17 cellular contexts compared by ENCODE assay signal in genomic region chr17:15496735-15497134, GRCh38. TPM values are rescaled to one million over a fixed set of nuclear protein-coding genes. Genes with fewer than 3 reads are reported as not detected.
DNase-seq lines count a peak whose midpoint lies in the region; ATAC-seq and TF ChIP-seq lines count a peak whose summit lies in the region.
"Had no signal": no experiment of that assay in that cellular context is flagged by ENCODE, and none has a peak within 500 bp of the region (broad histone marks: within the 10 kb centered on the region; RNA-seq: fewer than 3 reads in every experiment).

No MANE protein-coding gene starts in this region.

- WGBS in esophagus squamous epithelium, 2 donors, result 45 to 47% methylated on average over 6 of the region's 6 CpGs
- WGBS in thymus, result 95% methylated on average over 6 of the region's 6 CpGs
- WGBS in spleen, 5 donors, result 87 to 93% (median 91%) methylated on average over 6 of the region's 6 CpGs
- WGBS in lower leg skin, 2 donors, result 49 to 56% methylated on average over 6 of the region's 6 CpGs

- TF ChIP-seq POLR2A in esophagus squamous epithelium (IDR thresholded peaks at IDR 0.05), result no peak
- TF ChIP-seq POLR2A in spleen (IDR thresholded peaks at IDR 0.05), result no peak
- no peak for TF ChIP-seq POLR2A in lower leg skin (IDR thresholded peaks at IDR 0.05)

- H3K4me3 Mint-ChIP-seq in T-cell, result no peak overlapping the region
- H3K4me3 Mint-ChIP-seq: CD14-positive monocyte; CD4-positive, alpha-beta memory T cell; GM23338 had no signal

- H3K36me3 ChIP-seq in esophagus squamous epithelium (peaks cover 0 to 14% (median 0%) of the 10 kb centered on the region in 3 donors), thymus (ENCODE audit: control insufficient read depth, insufficient read depth) (no peaks in the 10 kb centered on the region), spleen (peaks cover 0 to 42% (median 2%) of the 10 kb centered on the region in 6 donors)
- H3K36me3 ChIP-seq: BLaER1 had no signal

- H3K36me3 Mint-ChIP-seq in T-cell, result peaks cover 54% of the 10 kb centered on the region

- DNase-seq in caudate nucleus (lab: John Stamatoyannopoulos, UW), result no peak
- DNase-seq in esophagus squamous epithelium (lab: John Stamatoyannopoulos, UW), result no peak
- DNase-seq in left ventricle myocardium superior, result no peak
- no peak for DNase-seq in spleen
- DNase-seq in T-cell, result no peak
- no peak for DNase-seq in lower leg skin (ENCODE audit: low spot score in 2 of 2)
- DNase-seq: ACHN; AML-193; Calu3; CD4-positive, alpha-beta memory T cell; DMS79 treated with DMSO at 0.1 percent for 48 hours; GF-D8; HCEC 1CT had no signal

- intact Hi-C loops in esophagus squamous epithelium (cut with DNase I) (no loop called here), left ventricle myocardium superior (cut with micrococcal nuclease) (no loop called here), spleen (cut with DNase I; ENCODE audit: low total_unique reads) (no loop called here), lower leg skin (cut with DNase I; ENCODE audit: low total_unique reads) (no loop called here)

- ATAC-seq in left ventricle myocardium superior (peak; percentile 56), T-cell (replicated peaks in 1 of 4) (no peak)
- ATAC-seq: GM23338 had no signal

- H3K4me1 ChIP-seq in esophagus squamous epithelium, result peaks cover 0 to 31% (median 4%) of the 10 kb centered on the region in 3 donors
- no peaks in the 10 kb centered on the region for H3K4me1 ChIP-seq in thymus (ENCODE audit: control insufficient read depth, insufficient read depth, low read length)
- H3K4me1 ChIP-seq in spleen, result peaks cover 0 to 7% (median 0%) of the 10 kb centered on the region in 6 donors

- POLR2A ChIA-PET in T-cell (lab: Charles Lee), result no interaction called here

- H3K27me3 Mint-ChIP-seq in T-cell, result no peaks in the 10 kb centered on the region
- H3K27me3 Mint-ChIP-seq: CD4-positive, alpha-beta memory T cell had no signal

- no peaks in the 10 kb centered on the region for H3K4me1 Mint-ChIP-seq in T-cell
- H3K4me1 Mint-ChIP-seq: CD4-positive, alpha-beta memory T cell had no signal

- no peaks in the 10 kb centered on the region for H3K9me3 ChIP-seq in esophagus squamous epithelium
- no peaks in the 10 kb centered on the region for H3K9me3 ChIP-seq in thymus (ENCODE audit: control insufficient read depth)
- H3K9me3 ChIP-seq in spleen, result no peaks in the 10 kb centered on the region
- H3K9me3 ChIP-seq: BLaER1 had no signal

- H3K27ac ChIP-seq in caudate nucleus (ENCODE audit: low read depth, low read length), result peak overlapping the region; percentile 86
- H3K27ac ChIP-seq in esophagus squamous epithelium, result peak overlapping the region in 3 of 4 donors; percentile 7 to 49 (median 9)
- H3K27ac ChIP-seq in thymus (ENCODE audit: low read depth), result peak overlapping the region; percentile 46
- H3K27ac ChIP-seq in spleen, result no peak overlapping the region
- H3K27ac ChIP-seq: BLaER1 had no signal

- no peaks in the 10 kb centered on the region for H3K9me3 Mint-ChIP-seq in T-cell
- H3K9me3 Mint-ChIP-seq: CD4-positive, alpha-beta memory T cell; GM23338 had no signal

- H3K4me3 ChIP-seq in esophagus squamous epithelium, result no peak overlapping the region
- H3K4me3 ChIP-seq in thymus (ENCODE audit: low read length), result no peak overlapping the region
- H3K4me3 ChIP-seq in spleen, result no peak overlapping the region
- no peak overlapping the region for H3K4me3 ChIP-seq in lower leg skin (ENCODE audit: low read depth, poor library complexity, severe bottlenecking)
- H3K4me3 ChIP-seq: BLaER1, GM23338 had no signal

- CTCF ChIA-PET in T-cell (lab: Charles Lee), result no interaction called here

- TF ChIP-seq CTCF in esophagus squamous epithelium (IDR thresholded peaks at IDR 0.05), result no peak
- no peak for TF ChIP-seq CTCF in spleen (IDR thresholded peaks at IDR 0.05 in 8 of 11, conservative IDR thresholded peaks at IDR 0.05 in 3 of 11)
- no peak for TF ChIP-seq CTCF in lower leg skin (IDR thresholded peaks at IDR 0.05)

- no peaks in the 10 kb centered on the region for H3K27me3 ChIP-seq in esophagus squamous epithelium
- H3K27me3 ChIP-seq in thymus (ENCODE audit: control insufficient read depth, insufficient read depth), result no peaks in the 10 kb centered on the region
- H3K27me3 ChIP-seq in spleen (replicated peaks in 1 of 7), result no peaks in the 10 kb centered on the region
- H3K27me3 ChIP-seq: BLaER1 had no signal

- no peak overlapping the region for H3K27ac Mint-ChIP-seq in T-cell
- H3K27ac Mint-ChIP-seq: CD4-positive, alpha-beta memory T cell; GM23338 had no signal

RNA-seq across cellular contexts. Expression of gene CDRT4, which starts 29.3 kb away (rescaled TPM):
- 1 to 10 TPM; 3.2 to 7.6 (median 3.8) TPM for total RNA-seq in esophagus squamous epithelium
- total RNA-seq in left ventricle myocardium superior, result 1.4 TPM
- polyA plus RNA-seq in thymus, result 25.4 TPM
- total RNA-seq in spleen, result 10 to 100 TPM in 6 of 7 donors, 1 to 10 TPM in 1; 9.3 to 18.7 (median 14.2) TPM
- polyA plus RNA-seq in spleen, result 10 to 100 TPM in 1 of 3 donors, 1 to 10 TPM in 2; 4.5 to 14.2 (median 9.3) TPM
- 1 to 10 TPM; 4.7 to 10.0 (median 9.0) TPM for total RNA-seq in T-cell
- 1 to 10 TPM in 2 of 4 donors, under 1 TPM in 1, not detected in 1; 0.52 to 4.0 (median 3.8) TPM for total RNA-seq in lower leg skin

Comparison
In these comparisons a context has a peak if more than half of its experiments do, and no peak if none do; other contexts are left out.
1. H3K27ac ChIP-seq: peak in caudate nucleus (single experiment), esophagus squamous epithelium (3 of 4) and thymus (single experiment); none in spleen (0 of 8).